8 cellular contexts compared by ENCODE assay signal in genomic region chr3:10248984-10249748, GRCh38. TPM values are rescaled to one million over a fixed set of nuclear protein-coding genes. Genes with fewer than 3 reads are reported as not detected.
A peak's percentile ranks its signal among the peaks of the same experiment; 100 is the strongest.
DNase-seq lines count a peak whose midpoint lies in the region; ATAC-seq and TF ChIP-seq lines count a peak whose summit lies in the region.

No MANE protein-coding gene starts in this region.

- peak overlapping the region; percentile 90 to 97 (median 92) for H3K27ac Mint-ChIP-seq in IgD-negative memory B cell
- H3K27ac Mint-ChIP-seq in activated CD4-positive, alpha-beta memory T cell treated with anti-CD3 and anti-CD28 coated beads for 36 hours: peak overlapping the region; percentile 98
- peak overlapping the region; percentile 97 for H3K27ac Mint-ChIP-seq in stimulated activated naive B cell treated with anti-CD40 and anti-IgM and Interleukin-4, amounts not matched to agents 10 μg/mL and 1 μg/mL and 100 μg/mL, for 72 hours

- peak; percentile 56 for DNase-seq in EL
- peak; percentile 79 for DNase-seq in activated CD4-positive, alpha-beta memory T cell treated with anti-CD3 and anti-CD28 coated beads for 36 hours
- DNase-seq in effector memory CD4-positive, alpha-beta T cell: peak; percentile 34 to 52 (median 35)
- peak; percentile 50 to 74 (median 65) for DNase-seq in mucosa of descending colon
- DNase-seq in stimulated activated naive B cell treated with anti-CD40 and anti-IgM and Interleukin-4, amounts not matched to agents 10 μg/mL and 1 μg/mL and 100 μg/mL, for 72 hours: peak; percentile 31
- DNase-seq in NCI-H1092 (lab: John Stamatoyannopoulos, UW): no peak
- no peak for DNase-seq in NCI-H1048 (lab: John Stamatoyannopoulos, UW)

- peak overlapping the region; percentile 73 for H3K4me3 ChIP-seq in effector memory CD4-positive, alpha-beta T cell (ENCODE audit: insufficient read depth, low read depth, low read length, poor library complexity, severe bottlenecking)
- peak overlapping the region; percentile 85 for H3K4me3 ChIP-seq in mucosa of descending colon

- peak overlapping the region; percentile 81 for H3K27ac ChIP-seq in effector memory CD4-positive, alpha-beta T cell (ENCODE audit: insufficient read depth, low read length, poor library complexity, severe bottlenecking)

- no peaks in the 10 kb centered on the region for H3K27me3 ChIP-seq in effector memory CD4-positive, alpha-beta T cell (replicated peaks; ENCODE audit: control insufficient read depth, insufficient read depth, low read length, poor library complexity, severe bottlenecking)

- POLR2A ChIA-PET in activated CD4-positive, alpha-beta memory T cell treated with anti-CD3 and anti-CD28 coated beads for 36 hours (lab: Charles Lee): interaction anchor here (0.7 to 2.0 kb wide), 9 partner anchors 10 to 238 kb away, joined by 3 to 14 read pairs (median 4); partner anchors contain the start of genes BRK1 and VHL

- no peak for TF ChIP-seq CTCF in mucosa of descending colon (IDR thresholded peaks at IDR 0.05)

- H3K27me3 Mint-ChIP-seq in IgD-negative memory B cell: no peaks in the 10 kb centered on the region
- H3K27me3 Mint-ChIP-seq in activated CD4-positive, alpha-beta memory T cell treated with anti-CD3 and anti-CD28 coated beads for 36 hours: no peaks in the 10 kb centered on the region
- no peaks in the 10 kb centered on the region for H3K27me3 Mint-ChIP-seq in stimulated activated naive B cell treated with anti-CD40 and anti-IgM and Interleukin-4, amounts not matched to agents 10 μg/mL and 1 μg/mL and 100 μg/mL, for 72 hours

- peaks cover 0 to 16% (median 5%) of the 10 kb centered on the region in 3 donors for H3K9me3 Mint-ChIP-seq in IgD-negative memory B cell
- H3K9me3 Mint-ChIP-seq in activated CD4-positive, alpha-beta memory T cell treated with anti-CD3 and anti-CD28 coated beads for 36 hours: peaks cover 26% of the 10 kb centered on the region
- H3K9me3 Mint-ChIP-seq in stimulated activated naive B cell treated with anti-CD40 and anti-IgM and Interleukin-4, amounts not matched to agents 10 μg/mL and 1 μg/mL and 100 μg/mL, for 72 hours: peaks cover 3 to 10% of the 10 kb centered on the region in 2 donors

- ATAC-seq in mucosa of descending colon: peak; percentile 8
- ATAC-seq in stimulated activated naive B cell treated with anti-CD40 and anti-IgM and Interleukin-4, amounts not matched to agents 10 μg/mL and 1 μg/mL and 100 μg/mL, for 72 hours (replicated peaks): peak; percentile 23 to 28

- H3K4me1 ChIP-seq in effector memory CD4-positive, alpha-beta T cell (ENCODE audit: control insufficient read depth, insufficient read depth, low read length, poor library complexity, severe bottlenecking): peaks cover 32% of the 10 kb centered on the region
- H3K4me1 ChIP-seq in mucosa of descending colon (ENCODE audit: low read depth): peaks cover 25% of the 10 kb centered on the region

- H3K9me3 ChIP-seq in effector memory CD4-positive, alpha-beta T cell (ENCODE audit: control insufficient read depth, low read length): no peaks in the 10 kb centered on the region
- H3K9me3 ChIP-seq in mucosa of descending colon: peaks cover 17% of the 10 kb centered on the region

- intact Hi-C loops in activated CD4-positive, alpha-beta memory T cell treated with anti-CD3 and anti-CD28 coated beads for 36 hours (cut with micrococcal nuclease): loop anchor here (1.0 to 10.0 kb wide), 10 partner anchors 21 to 852 kb away; partner anchors contain the start of genes BRK1, BRPF1, CRELD1 and FANCD2
- intact Hi-C loops in mucosa of descending colon (cut with DNase I, micrococcal nuclease): no loop called here

- peaks cover 11% of the 10 kb centered on the region for H3K36me3 Mint-ChIP-seq in IgD-negative memory B cell
- peaks cover 59% of the 10 kb centered on the region for H3K36me3 Mint-ChIP-seq in activated CD4-positive, alpha-beta memory T cell treated with anti-CD3 and anti-CD28 coated beads for 36 hours
- peaks cover 49 to 66% of the 10 kb centered on the region in 2 donors for H3K36me3 Mint-ChIP-seq in stimulated activated naive B cell treated with anti-CD40 and anti-IgM and Interleukin-4, amounts not matched to agents 10 μg/mL and 1 μg/mL and 100 μg/mL, for 72 hours

- peaks cover 13% of the 10 kb centered on the region for H3K36me3 ChIP-seq in effector memory CD4-positive, alpha-beta T cell (ENCODE audit: control insufficient read depth, insufficient read depth, low read length)
- H3K36me3 ChIP-seq in mucosa of descending colon (ENCODE audit: low read depth): no peaks in the 10 kb centered on the region

- H3K4me1 Mint-ChIP-seq in IgD-negative memory B cell: peaks cover 26 to 38% (median 37%) of the 10 kb centered on the region in 3 donors
- H3K4me1 Mint-ChIP-seq in activated CD4-positive, alpha-beta memory T cell treated with anti-CD3 and anti-CD28 coated beads for 36 hours (ENCODE audit: low read depth): peaks cover 62% of the 10 kb centered on the region
- H3K4me1 Mint-ChIP-seq in stimulated activated naive B cell treated with anti-CD40 and anti-IgM and Interleukin-4, amounts not matched to agents 10 μg/mL and 1 μg/mL and 100 μg/mL, for 72 hours: peaks cover 30 to 53% of the 10 kb centered on the region in 2 donors

- H3K4me3 Mint-ChIP-seq in IgD-negative memory B cell: peak overlapping the region; percentile 95 to 99 (median 98)
- H3K4me3 Mint-ChIP-seq in activated CD4-positive, alpha-beta memory T cell treated with anti-CD3 and anti-CD28 coated beads for 36 hours: peak overlapping the region; percentile 97
- peak overlapping the region; percentile 96 to 99 for H3K4me3 Mint-ChIP-seq in stimulated activated naive B cell treated with anti-CD40 and anti-IgM and Interleukin-4, amounts not matched to agents 10 μg/mL and 1 μg/mL and 100 μg/mL, for 72 hours

- CTCF ChIA-PET in activated CD4-positive, alpha-beta memory T cell treated with anti-CD3 and anti-CD28 coated beads for 36 hours (lab: Charles Lee): interaction anchor here (0.9 to 1.6 kb wide), 4 partner anchors 14 to 134 kb away, joined by 3 to 5 read pairs (median 4); partner anchors contain the start of gene BRK1

RNA-seq across cellular contexts. Expression of gene TATDN2, which starts 0.9 kb away (rescaled TPM):
- 11.6 TPM for polyA plus RNA-seq in IgD-negative memory B cell
- total RNA-seq in activated CD4-positive, alpha-beta memory T cell treated with anti-CD3 and anti-CD28 coated beads for 36 hours: 10 to 100 TPM; 36.9 to 39.4 TPM
- total RNA-seq in mucosa of descending colon: 10 to 100 TPM; 29.8 to 34.9 (median 34.4) TPM

RNA-seq across cellular contexts. Expression of gene GHRL, which starts 43.6 kb away (rescaled TPM):
- polyA plus RNA-seq in IgD-negative memory B cell: 1.5 TPM
- total RNA-seq in activated CD4-positive, alpha-beta memory T cell treated with anti-CD3 and anti-CD28 coated beads for 36 hours: under 1 TPM in 1 of 2 experiments, not detected in 1; 0.73 TPM
- total RNA-seq in mucosa of descending colon: under 1 TPM; 0.51 to 0.63 (median 0.55) TPM

Comparison
In these comparisons a context has a peak if more than half of its experiments do, and no peak if none do; other contexts are left out.
1. DNase-seq: peak in EL (single experiment), activated CD4-positive, alpha-beta memory T cell treated with anti-CD3 and anti-CD28 coated beads for 36 hours (single experiment), effector memory CD4-positive, alpha-beta T cell (3 of 3), mucosa of descending colon (3 of 3) and stimulated activated naive B cell treated with anti-CD40 and anti-IgM and Interleukin-4, amounts not matched to agents 10 μg/mL and 1 μg/mL and 100 μg/mL, for 72 hours (single experiment); none in NCI-H1092 (single experiment) and NCI-H1048 (single experiment).
2. Peak in every context shown above with its lines, with median percentiles within 50 percentile points of each other: H3K27ac Mint-ChIP-seq and H3K4me3 Mint-ChIP-seq.